In genomic region chr20:51326241-51326819, GRCh38 we compare ENCODE assay signal across 8 cellular contexts.
DNase-seq lines count a peak whose midpoint lies in the region; ATAC-seq, FAIRE-seq and TF ChIP-seq lines count a peak whose summit lies in the region.

No MANE protein-coding gene starts in this region.

- peak; percentile 2 for TF ChIP-seq CTCF in D721Med (IDR thresholded peaks at IDR 0.05; ENCODE audit: insufficient read depth, missing control alignments)
- TF ChIP-seq CTCF in KMS-11 (conservative IDR thresholded peaks at IDR 0.05; ENCODE audit: low read depth, low read length), result peak; percentile 80
- peak; percentile 64 to 80 for TF ChIP-seq CTCF in endothelial cell of umbilical vein (IDR thresholded peaks at IDR 0.05; ENCODE audit: extremely low read depth in 1 of 2, insufficient read depth in 1 of 2, low read depth in 1 of 2, low read length in 2 of 2)
- TF ChIP-seq CTCF in osteocyte (IDR thresholded peaks at IDR 0.05), result peak; percentile 52

- TF ChIP-seq POLR2A in endothelial cell of umbilical vein (IDR thresholded peaks at IDR 0.05; ENCODE audit: low read depth, low read length), result no peak

- CTCF ChIA-PET in endothelial cell of umbilical vein (lab: Charles Lee), result interaction anchor here (0.6 to 7.3 kb wide), 40 partner anchors 7 to 531 kb away, joined by 3 to 95 read pairs (median 6); partner anchors contain the start of genes BCAS4, DPM1 and MOCS3

- H3K9ac ChIP-seq in KMS-11, result no peak overlapping the region
- H3K9ac ChIP-seq in endothelial cell of umbilical vein (replicated peaks; ENCODE audit: extremely low read depth, insufficient read depth, low read length), result no peak overlapping the region

- no peak overlapping the region for H2AFZ ChIP-seq in KMS-11 (ENCODE audit: low read depth)
- H2AFZ ChIP-seq in endothelial cell of umbilical vein (ENCODE audit: low read depth, low read length), result no peak overlapping the region

- no peaks in the 10 kb centered on the region for H3K36me3 Mint-ChIP-seq in osteocyte (ENCODE audit: unreplicated experiment)

- no peaks in the 10 kb centered on the region for H3K9me1 ChIP-seq in endothelial cell of umbilical vein (replicated peaks; ENCODE audit: control insufficient read depth, extremely low read depth, insufficient read depth, low read length)

- H3K9me3 Mint-ChIP-seq in osteocyte (ENCODE audit: unreplicated experiment), result peaks cover 11% of the 10 kb centered on the region

- H3K4me1 Mint-ChIP-seq in osteocyte (ENCODE audit: unreplicated experiment), result peaks cover 28% of the 10 kb centered on the region

- peak overlapping the region; percentile 80 for H3K27ac Mint-ChIP-seq in osteocyte (ENCODE audit: unreplicated experiment)

- no peaks in the 10 kb centered on the region for H3K36me3 ChIP-seq in KMS-11 (ENCODE audit: insufficient read depth)
- H3K36me3 ChIP-seq in endothelial cell of umbilical vein (ENCODE audit: control insufficient read depth in 2 of 2, extremely low read depth in 1 of 2, insufficient read depth in 2 of 2, low read length in 2 of 2), result no peaks in the 10 kb centered on the region

- no peak for FAIRE-seq in D721Med (lab: Jason Lieb, UNC)
- FAIRE-seq in endothelial cell of umbilical vein (lab: Jason Lieb, UNC), result peak; percentile 72

- no peaks in the 10 kb centered on the region for H3K9me3 ChIP-seq in endothelial cell of umbilical vein (replicated peaks; ENCODE audit: control insufficient read depth, insufficient read depth, low read length)

- DNase-seq in D721Med (ENCODE audit: insufficient read length, low spot score), result no peak
- DNase-seq in activated CD4-positive, alpha-beta T cell treated with anti-CD3 and anti-CD28 coated beads for 4 hours, result peak; percentile 35 to 62
- DNase-seq in endothelial cell of umbilical vein (ENCODE audit: low read depth, low spot score), result peak; percentile 39
- DNase-seq in osteocyte (ENCODE audit: extremely low spot score, unreplicated experiment), result no peak
- DNase-seq in sciatic nerve (ENCODE audit: low spot score), result no peak
- DNase-seq in NCI-H1417 treated with DMSO at 0.1 percent for 48 hours (lab: John Stamatoyannopoulos, UW), result no peak

- no peaks in the 10 kb centered on the region for H3K27me3 Mint-ChIP-seq in osteocyte (ENCODE audit: unreplicated experiment)

- H3K79me2 ChIP-seq in KMS-11 (ENCODE audit: insufficient read depth, low read depth) (no peaks in the 10 kb centered on the region), endothelial cell of umbilical vein (ENCODE audit: control insufficient read depth, insufficient read depth, low read length) (no peaks in the 10 kb centered on the region)

- H3K4me1 ChIP-seq in KMS-11 (ENCODE audit: low read depth, poor library complexity, severe bottlenecking), result no peaks in the 10 kb centered on the region
- no peaks in the 10 kb centered on the region for H3K4me1 ChIP-seq in endothelial cell of umbilical vein (ENCODE audit: control insufficient read depth, extremely low read depth, insufficient read depth, low read length)

- ATAC-seq in sciatic nerve, result no peak
- no peak for ATAC-seq in GM21423 (IDR thresholded peaks at IDR 0.05; ENCODE audit: unreplicated experiment)

- H3K4me2 ChIP-seq in KMS-11, result no peak overlapping the region
- no peak overlapping the region for H3K4me2 ChIP-seq in endothelial cell of umbilical vein (ENCODE audit: insufficient read depth, low read length)

- BruUV-seq in endothelial cell of umbilical vein (replicated peaks; lab: Mats Ljungman, UMichigan), result no TSS peak

- H4K20me1 ChIP-seq in KMS-11 (ENCODE audit: insufficient read depth) (no peaks in the 10 kb centered on the region), endothelial cell of umbilical vein (replicated peaks; ENCODE audit: control insufficient read depth, extremely low read depth, insufficient read depth, low read length) (no peaks in the 10 kb centered on the region)

- POLR2A ChIA-PET in endothelial cell of umbilical vein (lab: Charles Lee), result no interaction called here

- no peak overlapping the region for H3K27ac ChIP-seq in KMS-11
- H3K27ac ChIP-seq in endothelial cell of umbilical vein (ENCODE audit: insufficient read depth, low read depth, low read length), result no peak overlapping the region

- dilution Hi-C loops in endothelial cell of umbilical vein (cut with MboI; ENCODE audit: extremely low pct_ligation_motif_present, low sequenced_read_pairs), result no loop called here

- no peak overlapping the region for H3K4me3 ChIP-seq in KMS-11 (IDR thresholded peaks at IDR 0.05; ENCODE audit: insufficient read depth, low read depth, low read length)
- no peak overlapping the region for H3K4me3 ChIP-seq in endothelial cell of umbilical vein (replicated peaks in 1 of 3; ENCODE audit: insufficient read depth in 1 of 3, low read depth in 1 of 3, low read length in 3 of 3)

- H3K27me3 ChIP-seq in KMS-11 (ENCODE audit: insufficient read depth, low read depth), result no peaks in the 10 kb centered on the region
- peaks cover 0 to 9% of the 10 kb centered on the region in 2 experiments for H3K27me3 ChIP-seq in endothelial cell of umbilical vein (ENCODE audit: control insufficient read depth in 2 of 2, insufficient read depth in 2 of 2, low read length in 2 of 2)

- intact Hi-C loops in endothelial cell of umbilical vein (cut with micrococcal nuclease), result loop anchor here (1.0 kb wide), 1 partner anchor 46 kb away; no protein-coding TSS in a partner anchor
- intact Hi-C loops in sciatic nerve (cut with DNase I), result no loop called here

- H3K4me3 Mint-ChIP-seq in osteocyte (ENCODE audit: unreplicated experiment), result no peak overlapping the region

TF ChIP-seq in endothelial cell of umbilical vein, 7 proteins besides CTCF, POLR2A, EP300 and RAD21:
- TF ChIP-seq JUN (IDR thresholded peaks at IDR 0.05; ENCODE audit: borderline replicate concordance, insufficient read depth, insufficient read length, low read depth) (no peak), MYC (IDR thresholded peaks at IDR 0.05; ENCODE audit: low read depth, low read length) (no peak), FOS (IDR thresholded peaks at IDR 0.05; ENCODE audit: borderline replicate concordance, insufficient read depth, low read length) (no peak), POLR2AphosphoS5 (IDR thresholded peaks at IDR 0.05; ENCODE audit: insufficient read depth, low read depth, low read length) (no peak), EZH2 (IDR thresholded peaks at IDR 0.05; ENCODE audit: borderline replicate concordance, low read depth, low read length, severe bottlenecking) (no peak), GATA2 (IDR thresholded peaks at IDR 0.05; ENCODE audit: insufficient read depth, insufficient read length, low read depth, low read length) (no peak), MAX (IDR thresholded peaks at IDR 0.05; ENCODE audit: insufficient read depth, insufficient read length) (no peak)

Comparison
In these comparisons a context has a peak if more than half of its experiments do, and no peak if none do; other contexts are left out.
1. DNase-seq: peak in activated CD4-positive, alpha-beta T cell treated with anti-CD3 and anti-CD28 coated beads for 4 hours (2 of 2) and endothelial cell of umbilical vein (single experiment); none in D721Med (single experiment), osteocyte (single experiment), sciatic nerve (single experiment) and NCI-H1417 treated with DMSO at 0.1 percent for 48 hours (single experiment).
2. CTCF ChIP-seq: peak in every context shown above with its lines; median percentile 80 in KMS-11; 72 in endothelial cell of umbilical vein; 52 in osteocyte; 2 in D721Med.